Comparison of ENCODE assay signal across 8 cellular contexts in the genomic region with DNA sequence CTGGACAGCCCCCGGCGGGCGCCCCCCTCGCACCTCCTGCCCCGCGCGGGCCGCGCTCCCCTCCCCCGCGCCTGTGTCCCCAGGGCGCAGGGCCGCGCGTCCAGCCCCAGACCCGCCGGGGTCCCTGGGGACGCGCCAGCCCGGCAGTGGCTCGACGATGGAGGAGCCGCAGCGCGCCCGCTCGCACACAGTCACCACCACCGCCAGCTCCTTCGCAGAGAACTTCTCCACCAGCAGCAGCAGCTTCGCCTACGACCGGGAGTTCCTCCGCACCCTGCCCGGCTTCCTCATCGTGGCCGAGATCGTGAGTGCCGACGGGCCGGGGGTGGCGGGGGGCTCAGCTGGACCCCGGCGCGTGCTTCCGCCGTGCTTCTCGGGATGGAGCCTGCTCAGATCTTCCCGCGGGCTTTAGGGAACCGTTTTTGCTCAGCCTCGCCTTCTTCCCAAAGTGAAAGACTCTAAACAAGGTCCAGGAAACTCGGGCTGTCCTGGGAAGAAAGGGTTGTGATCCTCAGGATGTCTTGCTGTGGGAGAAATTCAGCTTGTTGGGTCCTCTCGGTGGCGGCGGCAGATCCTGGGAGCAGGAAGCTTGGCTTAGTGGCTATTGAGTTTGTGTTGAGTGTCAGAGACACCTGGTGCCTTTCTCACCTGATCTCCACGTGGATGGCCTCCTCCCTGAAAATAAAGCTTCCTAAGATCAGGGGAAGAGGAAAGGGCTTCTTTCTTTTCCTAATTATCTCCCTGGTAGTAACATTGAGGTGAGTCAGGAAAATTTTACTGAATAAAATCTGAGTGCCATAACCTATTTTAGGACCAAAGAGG. TPM values are rescaled to one million over a fixed set of nuclear protein-coding genes. Genes with fewer than 3 reads are reported as not detected.
A peak's percentile ranks its signal among the peaks of the same experiment; 100 is the strongest.
DNase-seq lines count a peak whose midpoint lies in the region; ATAC-seq, FAIRE-seq and TF ChIP-seq lines count a peak whose summit lies in the region.

No MANE protein-coding gene starts in this region.

- intact Hi-C loops in left ventricle myocardium superior (cut with micrococcal nuclease) = no loop called here

- TF ChIP-seq POLR2A in GM12891 (IDR thresholded peaks at IDR 0.05; ENCODE audit: low read depth, low read length) = no peak

- DNase-seq in GM12891 (ENCODE audit: insufficient read length, low spot score) = peak; percentile 37
- peak; percentile 57 for DNase-seq in RPMI8226
- peak; percentile 34 for DNase-seq in activated naive CD8-positive, alpha-beta T cell treated with anti-CD3 and anti-CD28 coated beads, Interleukin-2, amount 50 U/mL, for 24 hours
- DNase-seq in left ventricle myocardium superior = peak; percentile 62
- no peak for DNase-seq in retinal pigment epithelial cell (ENCODE audit: low read depth)
- no peak for DNase-seq in NCI-H446 treated with DMSO at 0.1 percent for 48 hours (lab: John Stamatoyannopoulos, UW)
- no peak for DNase-seq in hippocampal formation (lab: John Stamatoyannopoulos, UW)

- peak overlapping the region; percentile 84 for H3K4me3 Mint-ChIP-seq in activated naive CD8-positive, alpha-beta T cell treated with anti-CD3 and anti-CD28 coated beads, Interleukin-2, amount 50 U/mL, for 24 hours

- peak; percentile 53 for ATAC-seq in HG02885 (IDR thresholded peaks at IDR 0.05; ENCODE audit: poor library complexity, unreplicated experiment)
- peak; percentile 48 for ATAC-seq in activated naive CD8-positive, alpha-beta T cell treated with anti-CD3 and anti-CD28 coated beads, Interleukin-2, amount 50 U/mL, for 24 hours
- ATAC-seq in left ventricle myocardium superior = peak; percentile 56

- H3K36me3 Mint-ChIP-seq in activated naive CD8-positive, alpha-beta T cell treated with anti-CD3 and anti-CD28 coated beads, Interleukin-2, amount 50 U/mL, for 24 hours (ENCODE audit: low read depth) = peaks cover 5% of the 10 kb centered on the region

- TF ChIP-seq CTCF in retinal pigment epithelial cell (conservative IDR thresholded peaks at IDR 0.05; ENCODE audit: low read depth, low read length) = no peak

- no peak for FAIRE-seq in GM12891 (lab: Jason Lieb, UNC)

- H3K4me1 Mint-ChIP-seq in activated naive CD8-positive, alpha-beta T cell treated with anti-CD3 and anti-CD28 coated beads, Interleukin-2, amount 50 U/mL, for 24 hours = peaks cover 19% of the 10 kb centered on the region

- H3K9me3 Mint-ChIP-seq in activated naive CD8-positive, alpha-beta T cell treated with anti-CD3 and anti-CD28 coated beads, Interleukin-2, amount 50 U/mL, for 24 hours = peaks cover 13% of the 10 kb centered on the region

- H3K27me3 Mint-ChIP-seq in activated naive CD8-positive, alpha-beta T cell treated with anti-CD3 and anti-CD28 coated beads, Interleukin-2, amount 50 U/mL, for 24 hours = peaks cover 10% of the 10 kb centered on the region

- no peak overlapping the region for H3K27ac Mint-ChIP-seq in activated naive CD8-positive, alpha-beta T cell treated with anti-CD3 and anti-CD28 coated beads, Interleukin-2, amount 50 U/mL, for 24 hours

- peak overlapping the region; percentile 73 for H3K4me3 ChIP-seq in retinal pigment epithelial cell (ENCODE audit: low read length)

TF ChIP-seq in GM12891, 5 proteins besides CTCF, POLR2A, EP300 and RAD21:
- no peak for TF ChIP-seq POU2F2 (IDR thresholded peaks at IDR 0.05; ENCODE audit: low read depth, low read length)
- TF ChIP-seq SPI1 (IDR thresholded peaks at IDR 0.05; ENCODE audit: low read depth, low read length) = no peak
- no peak for TF ChIP-seq TAF1 (IDR thresholded peaks at IDR 0.05; ENCODE audit: low read depth, low read length)
- no peak for TF ChIP-seq PAX5 (IDR thresholded peaks at IDR 0.05; ENCODE audit: insufficient read depth, low read length, severe bottlenecking)
- TF ChIP-seq POLR2AphosphoS5 (IDR thresholded peaks at IDR 0.05; ENCODE audit: low read depth, low read length) = no peak
TF ChIP-seq in GM12891: peak in this region for 0.

RNA-seq across cellular contexts. Expression of a gene that starts 0.5 kb away (rescaled TPM):
- polyA plus RNA-seq in GM12891 (2012; ENCODE audit: low read depth, missing spikeins) = not detected
- total RNA-seq in left ventricle myocardium superior = 3.8 TPM

Comparison
In these comparisons a context has a peak if more than half of its experiments do, and no peak if none do; other contexts are left out.
1. DNase-seq: peak in GM12891 (single experiment), RPMI8226 (single experiment), activated naive CD8-positive, alpha-beta T cell treated with anti-CD3 and anti-CD28 coated beads, Interleukin-2, amount 50 U/mL, for 24 hours (single experiment) and left ventricle myocardium superior (single experiment); none in retinal pigment epithelial cell (single experiment), NCI-H446 treated with DMSO at 0.1 percent for 48 hours (single experiment) and hippocampal formation (0 of 2).
2. Peak in every context shown above with its lines, with median percentiles within 50 percentile points of each other: ATAC-seq.